13 cellular contexts compared by ENCODE assay signal in the genomic region with DNA sequence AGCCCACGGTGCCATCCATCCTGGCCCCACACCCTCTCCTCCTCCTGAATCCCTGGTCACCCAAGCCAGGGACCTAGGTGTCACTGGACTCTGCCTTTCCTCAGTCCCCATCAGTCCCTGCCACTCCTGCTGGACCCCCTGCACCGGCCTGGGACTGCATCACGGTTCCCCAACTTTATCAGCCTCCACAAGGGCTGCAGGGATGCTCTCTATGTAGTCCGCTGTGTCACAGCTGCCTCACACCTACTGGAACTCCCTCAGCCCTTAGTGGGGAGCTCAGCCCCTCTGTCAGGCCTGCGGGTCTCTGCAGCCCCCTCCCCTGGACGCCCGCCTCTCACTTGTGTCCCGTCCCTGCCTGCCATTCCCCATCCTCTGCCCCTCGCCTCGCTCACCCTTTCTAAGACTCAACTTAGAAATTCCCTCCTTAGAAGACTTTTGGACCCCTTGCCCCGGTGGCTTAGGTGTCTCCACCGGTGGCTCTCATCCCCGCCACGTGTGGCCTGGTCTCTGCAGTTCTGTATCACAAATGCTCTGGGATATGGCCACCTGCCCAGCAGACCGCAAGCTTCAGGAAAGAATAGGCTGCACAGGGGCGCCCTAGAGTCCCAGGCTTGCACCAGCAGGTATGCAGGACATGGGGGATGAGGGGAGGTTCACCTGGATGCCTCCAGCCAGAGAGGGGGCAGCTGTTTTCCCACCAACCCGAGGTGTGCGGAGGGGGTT.
DNase-seq lines count a peak whose midpoint lies in the region; ATAC-seq and TF ChIP-seq lines count a peak whose summit lies in the region.
"Had no signal": no experiment of that assay in that cellular context is flagged by ENCODE, and none has a peak within 500 bp of the region (broad histone marks: within the 10 kb centered on the region; RNA-seq: fewer than 3 reads in every experiment).

No MANE protein-coding gene starts in this region.

- H3K9ac ChIP-seq in BLaER1: no peak overlapping the region
- no peak overlapping the region for H3K9ac ChIP-seq in BLaER1 treated with 17β-estradiol and CSF1 and Interleukin-3, amounts not matched to agents 10 nM and 100 nM
- H3K9ac ChIP-seq: GM23248 had no signal

- H3K4me1 Mint-ChIP-seq in central memory CD8-positive, alpha-beta T cell: peaks cover 38% of the 10 kb centered on the region
- peaks cover 35% of the 10 kb centered on the region for H3K4me1 Mint-ChIP-seq in nephron progenitor cell

- ATAC-seq in central memory CD8-positive, alpha-beta T cell (replicated peaks; ENCODE audit: extremely low read depth, poor library complexity, severe bottlenecking): no peak
- no peak for ATAC-seq in activated naive CD4-positive, alpha-beta T cell treated with anti-CD3 and anti-CD28 coated beads, Interleukin-2, amount 50 U/mL, for 72 hours
- ATAC-seq in HG02938 (IDR thresholded peaks at IDR 0.05; ENCODE audit: unreplicated experiment): no peak

- H3K27ac ChIP-seq in BLaER1: no peak overlapping the region
- no peak overlapping the region for H3K27ac ChIP-seq in BLaER1 treated with 17β-estradiol and CSF1 and Interleukin-3, amounts not matched to agents 10 nM and 100 nM
- H3K27ac ChIP-seq: GM23248, Peyer's patch had no signal

- H3K4me3 ChIP-seq in BLaER1: no peak overlapping the region
- no peak overlapping the region for H3K4me3 ChIP-seq in BLaER1 treated with 17β-estradiol and CSF1 and Interleukin-3, amounts not matched to agents 10 nM and 100 nM
- H3K4me3 ChIP-seq: GM23248, Peyer's patch had no signal

- no peaks in the 10 kb centered on the region for H3K9me3 Mint-ChIP-seq in central memory CD8-positive, alpha-beta T cell
- no peaks in the 10 kb centered on the region for H3K9me3 Mint-ChIP-seq in nephron progenitor cell
- H3K9me3 Mint-ChIP-seq in activated naive CD4-positive, alpha-beta T cell treated with anti-CD3 and anti-CD28 coated beads, Interleukin-2, amount 50 U/mL, for 72 hours: no peaks in the 10 kb centered on the region

- no peak for TF ChIP-seq CTCF in nephron progenitor cell (IDR thresholded peaks at IDR 0.05)

- peaks cover 28% of the 10 kb centered on the region; the same call in 1 of the 2 replicates for H4K20me1 ChIP-seq in BLaER1
- H4K20me1 ChIP-seq in BLaER1 treated with 17β-estradiol and CSF1 and Interleukin-3, amounts not matched to agents 10 nM and 100 nM: peaks cover 0 to 74% (median 0%) of the 10 kb centered on the region in 11 experiments; a peak in 11 of 22 replicates

- no peak overlapping the region for H3K4me3 Mint-ChIP-seq in central memory CD8-positive, alpha-beta T cell
- no peak overlapping the region for H3K4me3 Mint-ChIP-seq in nephron progenitor cell

- no peak for DNase-seq in central memory CD8-positive, alpha-beta T cell (ENCODE audit: low spot score in 2 of 2)
- DNase-seq in nephron progenitor cell (no peak), Kasumi-1 (lab: John Stamatoyannopoulos, UW) (no peak)
- DNase-seq in activated naive CD4-positive, alpha-beta T cell treated with anti-CD3 and anti-CD28 coated beads, Interleukin-2, amount 50 U/mL, for 72 hours (ENCODE audit: low spot score in 2 of 2): no peak
- DNase-seq: GM23248, NCI-H1048, NCI-H1694 treated with DMSO at 0.1 percent for 48 hours, NCI-H2171, Peyer's patch, SIG-M5 had no signal

- H3K4me1 ChIP-seq in BLaER1: peaks cover 49% of the 10 kb centered on the region
- peaks cover 40 to 56% (median 51%) of the 10 kb centered on the region in 10 experiments for H3K4me1 ChIP-seq in BLaER1 treated with 17β-estradiol and CSF1 and Interleukin-3, amounts not matched to agents 10 nM and 100 nM

- peak overlapping the region; percentile 83; the same call in 1 of the 2 replicates for H3K4me2 ChIP-seq in BLaER1
- H3K4me2 ChIP-seq in BLaER1 treated with 17β-estradiol and CSF1 and Interleukin-3, amounts not matched to agents 10 nM and 100 nM: peak overlapping the region in 7 of 11 experiments; percentile 4 to 84 (median 29); a peak in 7 of 22 replicates

- peak overlapping the region; percentile 64 for H3K27ac Mint-ChIP-seq in central memory CD8-positive, alpha-beta T cell (ENCODE audit: low read depth)
- peak overlapping the region; percentile 54 for H3K27ac Mint-ChIP-seq in nephron progenitor cell
- no peak overlapping the region for H3K27ac Mint-ChIP-seq in activated naive CD4-positive, alpha-beta T cell treated with anti-CD3 and anti-CD28 coated beads, Interleukin-2, amount 50 U/mL, for 72 hours

- H3K36me3 Mint-ChIP-seq in central memory CD8-positive, alpha-beta T cell (ENCODE audit: insufficient read depth): no peaks in the 10 kb centered on the region
- H3K36me3 Mint-ChIP-seq in nephron progenitor cell (ENCODE audit: low read depth): no peaks in the 10 kb centered on the region
- no peaks in the 10 kb centered on the region for H3K36me3 Mint-ChIP-seq in activated naive CD4-positive, alpha-beta T cell treated with anti-CD3 and anti-CD28 coated beads, Interleukin-2, amount 50 U/mL, for 72 hours

- H3K36me3 ChIP-seq in BLaER1: no peaks in the 10 kb centered on the region
- no peaks in the 10 kb centered on the region for H3K36me3 ChIP-seq in BLaER1 treated with 17β-estradiol and CSF1 and Interleukin-3, amounts not matched to agents 10 nM and 100 nM

- H3K27me3 Mint-ChIP-seq in central memory CD8-positive, alpha-beta T cell: no peaks in the 10 kb centered on the region
- peaks cover 11% of the 10 kb centered on the region for H3K27me3 Mint-ChIP-seq in nephron progenitor cell (ENCODE audit: low read depth, poor library complexity)

- H3K9me3 ChIP-seq in BLaER1: no peaks in the 10 kb centered on the region
- no peaks in the 10 kb centered on the region for H3K9me3 ChIP-seq in BLaER1 treated with 17β-estradiol and CSF1 and Interleukin-3, amounts not matched to agents 10 nM and 100 nM (replicated peaks in 1 of 11)
- H3K9me3 ChIP-seq: Peyer's patch had no signal

- peaks cover 6% of the 10 kb centered on the region for H3K27me3 ChIP-seq in BLaER1
- peaks cover under 1 to 66% (median 21%) of the 10 kb centered on the region in 11 experiments; a peak in 19 of 22 replicates for H3K27me3 ChIP-seq in BLaER1 treated with 17β-estradiol and CSF1 and Interleukin-3, amounts not matched to agents 10 nM and 100 nM
- H3K27me3 ChIP-seq: Peyer's patch had no signal

Comparison
In these comparisons a context has a peak if more than half of its experiments do, and no peak if none do; other contexts are left out.
1. H3K27ac Mint-ChIP-seq: peak in central memory CD8-positive, alpha-beta T cell (single experiment) and nephron progenitor cell (single experiment); none in activated naive CD4-positive, alpha-beta T cell treated with anti-CD3 and anti-CD28 coated beads, Interleukin-2, amount 50 U/mL, for 72 hours (0 of 2).